Comparison of ENCODE assay signal across 2 cellular contexts in the genomic region with DNA sequence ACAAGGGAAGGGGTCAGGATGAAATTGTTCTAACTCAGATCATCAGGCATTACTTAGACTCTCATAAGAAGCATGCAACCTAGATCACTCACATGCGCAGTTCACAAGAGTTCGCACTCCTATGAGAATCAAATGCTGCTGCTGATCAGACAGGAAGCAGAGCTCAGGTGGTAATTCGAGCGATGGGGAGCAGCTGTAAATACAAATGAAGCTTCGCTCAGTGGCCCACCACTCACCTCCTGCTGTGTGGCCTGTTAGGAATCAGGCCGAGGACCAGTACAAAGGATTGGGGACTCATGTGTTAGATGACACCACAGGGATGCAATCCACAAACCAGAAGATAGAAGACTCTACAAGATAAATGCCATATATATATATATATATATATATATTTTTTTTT.
A peak's percentile ranks its signal among the peaks of the same experiment; 100 is the strongest.
TF ChIP-seq lines count a peak whose summit lies in the region.

No MANE protein-coding gene starts in this region.

TF ChIP-seq in GM23338, 12 proteins besides CTCF, POLR2A, EP300 and RAD21:
- TF ChIP-seq, protein P1, sequence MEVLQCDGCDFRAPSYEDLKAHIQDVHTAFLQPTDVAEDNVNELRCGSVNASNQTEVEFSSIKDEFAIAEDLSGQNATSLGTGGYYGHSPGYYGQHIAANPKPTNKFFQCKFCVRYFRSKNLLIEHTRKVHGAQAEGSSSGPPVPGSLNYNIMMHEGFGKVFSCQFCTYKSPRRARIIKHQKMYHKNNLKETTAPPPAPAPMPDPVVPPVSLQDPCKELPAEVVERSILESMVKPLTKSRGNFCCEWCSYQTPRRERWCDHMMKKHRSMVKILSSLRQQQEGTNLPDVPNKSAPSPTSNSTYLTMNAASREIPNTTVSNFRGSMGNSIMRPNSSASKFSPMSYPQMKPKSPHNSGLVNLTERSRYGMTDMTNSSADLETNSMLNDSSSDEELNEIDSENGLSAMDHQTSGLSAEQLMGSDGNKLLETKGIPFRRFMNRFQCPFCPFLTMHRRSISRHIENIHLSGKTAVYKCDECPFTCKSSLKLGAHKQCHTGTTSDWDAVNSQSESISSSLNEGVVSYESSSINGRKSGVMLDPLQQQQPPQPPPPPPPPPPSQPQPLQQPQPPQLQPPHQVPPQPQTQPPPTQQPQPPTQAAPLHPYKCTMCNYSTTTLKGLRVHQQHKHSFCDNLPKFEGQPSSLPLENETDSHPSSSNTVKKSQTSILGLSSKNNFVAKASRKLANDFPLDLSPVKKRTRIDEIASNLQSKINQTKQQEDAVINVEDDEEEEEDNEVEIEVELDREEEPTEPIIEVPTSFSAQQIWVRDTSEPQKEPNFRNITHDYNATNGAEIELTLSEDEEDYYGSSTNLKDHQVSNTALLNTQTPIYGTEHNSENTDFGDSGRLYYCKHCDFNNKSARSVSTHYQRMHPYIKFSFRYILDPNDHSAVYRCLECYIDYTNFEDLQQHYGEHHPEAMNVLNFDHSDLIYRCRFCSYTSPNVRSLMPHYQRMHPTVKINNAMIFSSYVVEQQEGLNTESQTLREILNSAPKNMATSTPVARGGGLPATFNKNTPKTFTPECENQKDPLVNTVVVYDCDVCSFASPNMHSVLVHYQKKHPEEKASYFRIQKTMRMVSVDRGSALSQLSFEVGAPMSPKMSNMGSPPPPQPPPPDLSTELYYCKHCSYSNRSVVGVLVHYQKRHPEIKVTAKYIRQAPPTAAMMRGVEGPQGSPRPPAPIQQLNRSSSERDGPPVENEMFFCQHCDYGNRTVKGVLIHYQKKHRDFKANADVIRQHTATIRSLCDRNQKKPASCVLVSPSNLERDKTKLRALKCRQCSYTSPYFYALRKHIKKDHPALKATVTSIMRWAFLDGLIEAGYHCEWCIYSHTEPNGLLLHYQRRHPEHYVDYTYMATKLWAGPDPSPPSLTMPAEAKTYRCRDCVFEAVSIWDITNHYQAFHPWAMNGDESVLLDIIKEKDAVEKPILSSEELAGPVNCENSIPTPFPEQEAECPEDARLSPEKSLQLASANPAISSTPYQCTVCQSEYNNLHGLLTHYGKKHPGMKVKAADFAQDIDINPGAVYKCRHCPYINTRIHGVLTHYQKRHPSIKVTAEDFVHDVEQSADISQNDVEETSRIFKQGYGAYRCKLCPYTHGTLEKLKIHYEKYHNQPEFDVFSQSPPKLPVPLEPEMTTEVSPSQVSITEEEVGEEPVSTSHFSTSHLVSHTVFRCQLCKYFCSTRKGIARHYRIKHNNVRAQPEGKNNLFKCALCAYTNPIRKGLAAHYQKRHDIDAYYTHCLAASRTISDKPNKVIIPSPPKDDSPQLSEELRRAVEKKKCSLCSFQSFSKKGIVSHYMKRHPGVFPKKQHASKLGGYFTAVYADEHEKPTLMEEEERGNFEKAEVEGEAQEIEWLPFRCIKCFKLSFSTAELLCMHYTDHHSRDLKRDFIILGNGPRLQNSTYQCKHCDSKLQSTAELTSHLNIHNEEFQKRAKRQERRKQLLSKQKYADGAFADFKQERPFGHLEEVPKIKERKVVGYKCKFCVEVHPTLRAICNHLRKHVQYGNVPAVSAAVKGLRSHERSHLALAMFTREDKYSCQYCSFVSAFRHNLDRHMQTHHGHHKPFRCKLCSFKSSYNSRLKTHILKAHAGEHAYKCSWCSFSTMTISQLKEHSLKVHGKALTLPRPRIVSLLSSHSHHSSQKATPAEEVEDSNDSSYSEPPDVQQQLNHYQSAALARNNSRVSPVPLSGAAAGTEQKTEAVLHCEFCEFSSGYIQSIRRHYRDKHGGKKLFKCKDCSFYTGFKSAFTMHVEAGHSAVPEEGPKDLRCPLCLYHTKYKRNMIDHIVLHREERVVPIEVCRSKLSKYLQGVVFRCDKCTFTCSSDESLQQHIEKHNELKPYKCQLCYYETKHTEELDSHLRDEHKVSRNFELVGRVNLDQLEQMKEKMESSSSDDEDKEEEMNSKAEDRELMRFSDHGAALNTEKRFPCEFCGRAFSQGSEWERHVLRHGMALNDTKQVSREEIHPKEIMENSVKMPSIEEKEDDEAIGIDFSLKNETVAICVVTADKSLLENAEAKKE (CRISPR knock-in tag; IDR thresholded peaks at IDR 0.05), result 0 out of 2 replicates have a peak, but pooled peaks have one; percentile 34
- no peak for TF ChIP-seq EZH2phosphoT487 (IDR thresholded peaks at IDR 0.05; ENCODE audit: unreplicated experiment)

TF ChIP-seq in WTC11, 78 proteins besides CTCF, POLR2A, EP300 and RAD21 (continued from another document):
- TF ChIP-seq, protein P2, sequence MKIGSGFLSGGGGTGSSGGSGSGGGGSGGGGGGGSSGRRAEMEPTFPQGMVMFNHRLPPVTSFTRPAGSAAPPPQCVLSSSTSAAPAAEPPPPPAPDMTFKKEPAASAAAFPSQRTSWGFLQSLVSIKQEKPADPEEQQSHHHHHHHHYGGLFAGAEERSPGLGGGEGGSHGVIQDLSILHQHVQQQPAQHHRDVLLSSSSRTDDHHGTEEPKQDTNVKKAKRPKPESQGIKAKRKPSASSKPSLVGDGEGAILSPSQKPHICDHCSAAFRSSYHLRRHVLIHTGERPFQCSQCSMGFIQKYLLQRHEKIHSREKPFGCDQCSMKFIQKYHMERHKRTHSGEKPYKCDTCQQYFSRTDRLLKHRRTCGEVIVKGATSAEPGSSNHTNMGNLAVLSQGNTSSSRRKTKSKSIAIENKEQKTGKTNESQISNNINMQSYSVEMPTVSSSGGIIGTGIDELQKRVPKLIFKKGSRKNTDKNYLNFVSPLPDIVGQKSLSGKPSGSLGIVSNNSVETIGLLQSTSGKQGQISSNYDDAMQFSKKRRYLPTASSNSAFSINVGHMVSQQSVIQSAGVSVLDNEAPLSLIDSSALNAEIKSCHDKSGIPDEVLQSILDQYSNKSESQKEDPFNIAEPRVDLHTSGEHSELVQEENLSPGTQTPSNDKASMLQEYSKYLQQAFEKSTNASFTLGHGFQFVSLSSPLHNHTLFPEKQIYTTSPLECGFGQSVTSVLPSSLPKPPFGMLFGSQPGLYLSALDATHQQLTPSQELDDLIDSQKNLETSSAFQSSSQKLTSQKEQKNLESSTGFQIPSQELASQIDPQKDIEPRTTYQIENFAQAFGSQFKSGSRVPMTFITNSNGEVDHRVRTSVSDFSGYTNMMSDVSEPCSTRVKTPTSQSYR (CRISPR knock-in tag; IDR thresholded peaks at IDR 0.05), result no peak
- TF ChIP-seq NFATC4 (CRISPR knock-in tag; IDR thresholded peaks at IDR 0.05) (no peak), TP53 (CRISPR knock-in tag; IDR thresholded peaks at IDR 0.05) (no peak), IRF2 (CRISPR knock-in tag; IDR thresholded peaks at IDR 0.05; ENCODE audit: borderline replicate concordance, low read depth) (no peak), NR1H2 (CRISPR knock-in tag; IDR thresholded peaks at IDR 0.05) (no peak), HMGA2 (CRISPR knock-in tag; IDR thresholded peaks at IDR 0.05) (no peak), KAT7 (CRISPR knock-in tag; IDR thresholded peaks at IDR 0.05; ENCODE audit: borderline replicate concordance) (no peak), ZNF416 (CRISPR knock-in tag; IDR thresholded peaks at IDR 0.05) (no peak)
- TF ChIP-seq, protein P3, sequence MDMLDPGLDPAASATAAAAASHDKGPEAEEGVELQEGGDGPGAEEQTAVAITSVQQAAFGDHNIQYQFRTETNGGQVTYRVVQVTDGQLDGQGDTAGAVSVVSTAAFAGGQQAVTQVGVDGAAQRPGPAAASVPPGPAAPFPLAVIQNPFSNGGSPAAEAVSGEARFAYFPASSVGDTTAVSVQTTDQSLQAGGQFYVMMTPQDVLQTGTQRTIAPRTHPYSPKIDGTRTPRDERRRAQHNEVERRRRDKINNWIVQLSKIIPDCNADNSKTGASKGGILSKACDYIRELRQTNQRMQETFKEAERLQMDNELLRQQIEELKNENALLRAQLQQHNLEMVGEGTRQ (CRISPR knock-in tag; IDR thresholded peaks at IDR 0.05), result no peak
- TF ChIP-seq, protein P4, sequence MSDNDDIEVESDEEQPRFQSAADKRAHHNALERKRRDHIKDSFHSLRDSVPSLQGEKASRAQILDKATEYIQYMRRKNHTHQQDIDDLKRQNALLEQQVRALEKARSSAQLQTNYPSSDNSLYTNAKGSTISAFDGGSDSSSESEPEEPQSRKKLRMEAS (CRISPR knock-in tag; IDR thresholded peaks at IDR 0.05), result no peak
